Comparison of ENCODE assay signal across 13 cellular contexts in genomic region chr6:170053966-170054661, GRCh38.
"Had no signal": no experiment of that assay in that cellular context is flagged by ENCODE, and none has a peak within 500 bp of the region (broad histone marks: within the 10 kb centered on the region; RNA-seq: fewer than 3 reads in every experiment).

No MANE protein-coding gene starts in this region.

- H3K27me3 Mint-ChIP-seq: activated naive CD4-positive, alpha-beta T cell treated with anti-CD3 and anti-CD28 coated beads, Interleukin-2, amount 50 U/mL, for 24 hours had no signal

- H3K4me1 Mint-ChIP-seq: activated naive CD4-positive, alpha-beta T cell treated with anti-CD3 and anti-CD28 coated beads, Interleukin-2, amount 50 U/mL, for 24 hours; naive B cell had no signal

- H3K27ac Mint-ChIP-seq: activated CD8-positive, alpha-beta T cell treated with anti-CD3 and anti-CD28 coated beads, Interleukin-2, amount 10 ng/mL, durations not matched to agents 7 days and 5 days; activated naive CD4-positive, alpha-beta T cell treated with anti-CD3 and anti-CD28 coated beads, Interleukin-2, amount 50 U/mL, for 24 hours had no signal

- H3K9me3 ChIP-seq: lower lobe of right lung, psoas muscle, stomach had no signal

- DNase-seq: activated CD4-positive, alpha-beta T cell treated with anti-CD3 and anti-CD28 coated beads for 4 hours; activated CD8-positive, alpha-beta T cell treated with anti-CD3 and anti-CD28 coated beads, Interleukin-2, amount 10 ng/mL, durations not matched to agents 7 days and 5 days; naive B cell; RPMI8226; stimulated activated CD4-positive, alpha-beta T cell treated with anti-CD3 and anti-CD28 coated beads, Interleukin-4, amount 100 ng/mL, for 4 hours; T1000 had no signal

- FAIRE-seq: keratinocyte had no signal

- H3K36me3 Mint-ChIP-seq: activated naive CD4-positive, alpha-beta T cell treated with anti-CD3 and anti-CD28 coated beads, Interleukin-2, amount 50 U/mL, for 24 hours; naive B cell had no signal

- H3K4me3 Mint-ChIP-seq: activated CD8-positive, alpha-beta T cell treated with anti-CD3 and anti-CD28 coated beads, Interleukin-2, amount 10 ng/mL, durations not matched to agents 7 days and 5 days; activated naive CD4-positive, alpha-beta T cell treated with anti-CD3 and anti-CD28 coated beads, Interleukin-2, amount 50 U/mL, for 24 hours; central memory CD8-positive, alpha-beta T cell; naive B cell had no signal

- H3K27ac ChIP-seq: lower lobe of right lung, psoas muscle, stomach, WERI-Rb-1 had no signal

- H3K4me3 ChIP-seq: lower lobe of right lung, psoas muscle, stomach had no signal

- H3K9me3 Mint-ChIP-seq: activated naive CD4-positive, alpha-beta T cell treated with anti-CD3 and anti-CD28 coated beads, Interleukin-2, amount 50 U/mL, for 24 hours; central memory CD8-positive, alpha-beta T cell; naive B cell had no signal

- H3K36me3 ChIP-seq: lower lobe of right lung, stomach, WERI-Rb-1 had no signal
